ENCODE assay signal across 10 cellular contexts in genomic region chr7:3042301-3042700, GRCh38. TPM values are rescaled to one million over a fixed set of nuclear protein-coding genes. Genes with fewer than 3 reads are reported as not detected.
DNase-seq lines count a peak whose midpoint lies in the region; ATAC-seq, FAIRE-seq and TF ChIP-seq lines count a peak whose summit lies in the region.
"Had no signal": no experiment of that assay in that cellular context is flagged by ENCODE, and none has a peak within 500 bp of the region (broad histone marks: within the 10 kb centered on the region; RNA-seq: fewer than 3 reads in every experiment).

No MANE protein-coding gene starts in this region.

- FAIRE-seq in astrocyte (lab: Jason Lieb, UNC) = no peak

- H3K4me3 Mint-ChIP-seq in IgD-negative memory B cell (peak overlapping the region; percentile 82 to 99 (median 94)), astrocyte (ENCODE audit: unreplicated experiment) (peak overlapping the region; percentile 62), natural killer cell (peak overlapping the region; percentile 92)

- H3K27me3 Mint-ChIP-seq in IgD-negative memory B cell (no peaks in the 10 kb centered on the region), astrocyte (ENCODE audit: low read depth, unreplicated experiment) (no peaks in the 10 kb centered on the region), natural killer cell (ENCODE audit: low read depth in 2 of 2) (no peaks in the 10 kb centered on the region)

- peaks cover 6% of the 10 kb centered on the region; the same call in 1 of the 2 replicates for H3K4me1 ChIP-seq in ES-I3 (ENCODE audit: insufficient read depth, low read length)
- no peaks in the 10 kb centered on the region for H3K4me1 ChIP-seq in astrocyte (ENCODE audit: insufficient read depth, low read length)

- TF ChIP-seq CTCF in astrocyte (IDR thresholded peaks at IDR 0.05; ENCODE audit: insufficient read depth, low read depth, low read length) (no peak), natural killer cell (IDR thresholded peaks at IDR 0.05) (no peak)

- H3K4me3 ChIP-seq in astrocyte (ENCODE audit: insufficient read depth, low read depth, low read length) = no peak overlapping the region

- no peak overlapping the region for H3K27ac ChIP-seq in astrocyte (ENCODE audit: low read depth, low read length)

- H4K20me1 ChIP-seq in astrocyte (ENCODE audit: insufficient read depth, low read length) = no peaks in the 10 kb centered on the region

- H3K27me3 ChIP-seq in astrocyte (ENCODE audit: insufficient read depth, low read length) = no peaks in the 10 kb centered on the region

- H3K36me3 ChIP-seq in ES-I3 (ENCODE audit: insufficient read depth, low read length) = no peaks in the 10 kb centered on the region
- H3K36me3 ChIP-seq in astrocyte (ENCODE audit: insufficient read depth, low read length) = no peaks in the 10 kb centered on the region

- intact Hi-C loops in natural killer cell (cut with micrococcal nuclease) = no loop called here

- H3K36me3 Mint-ChIP-seq in IgD-negative memory B cell = peaks cover 3% of the 10 kb centered on the region
- peaks cover 1% of the 10 kb centered on the region for H3K36me3 Mint-ChIP-seq in astrocyte (ENCODE audit: low read depth, unreplicated experiment)
- no peaks in the 10 kb centered on the region for H3K36me3 Mint-ChIP-seq in natural killer cell

- no peaks in the 10 kb centered on the region for H3K79me2 ChIP-seq in astrocyte (ENCODE audit: insufficient read depth, low read length)

- ATAC-seq in natural killer cell (no peak), HG03565 (IDR thresholded peaks at IDR 0.05; ENCODE audit: unreplicated experiment) (no peak), GM21717 (IDR thresholded peaks at IDR 0.05; ENCODE audit: unreplicated experiment) (no peak)

- H3K4me1 Mint-ChIP-seq in IgD-negative memory B cell = peaks cover 34 to 44% (median 36%) of the 10 kb centered on the region in 3 donors
- no peaks in the 10 kb centered on the region for H3K4me1 Mint-ChIP-seq in astrocyte (ENCODE audit: low read depth, unreplicated experiment)
- peaks cover 52 to 59% of the 10 kb centered on the region in 2 donors for H3K4me1 Mint-ChIP-seq in natural killer cell

- H3K9me3 Mint-ChIP-seq in IgD-negative memory B cell = no peaks in the 10 kb centered on the region
- no peaks in the 10 kb centered on the region for H3K9me3 Mint-ChIP-seq in astrocyte (ENCODE audit: unreplicated experiment)
- no peaks in the 10 kb centered on the region for H3K9me3 Mint-ChIP-seq in natural killer cell

- H3K9me3 ChIP-seq in ES-I3 (ENCODE audit: control insufficient read depth, insufficient read depth, low read length) (no peaks in the 10 kb centered on the region), astrocyte (ENCODE audit: insufficient read depth, low read depth, low read length) (no peaks in the 10 kb centered on the region)

- no peak overlapping the region for H2AFZ ChIP-seq in astrocyte (ENCODE audit: low read depth, low read length)

- no peak overlapping the region for H3K4me2 ChIP-seq in astrocyte (ENCODE audit: low read length)

- peak overlapping the region; percentile 82 to 97 (median 96) for H3K27ac Mint-ChIP-seq in IgD-negative memory B cell
- no peak overlapping the region for H3K27ac Mint-ChIP-seq in astrocyte (ENCODE audit: unreplicated experiment)
- peak overlapping the region; percentile 89 to 96 for H3K27ac Mint-ChIP-seq in natural killer cell

- H3K9ac ChIP-seq in ES-I3 (ENCODE audit: low read depth, low read length) (peak overlapping the region; percentile 48), astrocyte (ENCODE audit: low read length) (no peak overlapping the region)

- no peak for DNase-seq in astrocyte (ENCODE audit: low read depth)
- DNase-seq in natural killer cell = no peak
- DNase-seq in 8988T = no peak
- DNase-seq: hippocampal formation, retina, substantia nigra had no signal

RNA-seq across cellular contexts. Expression of gene CARD11, which starts 1.4 kb away (rescaled TPM):
- 52.4 TPM for polyA plus RNA-seq in IgD-negative memory B cell
- total RNA-seq in astrocyte = 6.6 and 9.5 TPM in 2 replicates
- 100 to 1,000 TPM; 196 to 233 (median 199) TPM for total RNA-seq in natural killer cell

Comparison
In these comparisons a context has a peak if more than half of its experiments do, and no peak if none do; other contexts are left out.
1. RNA of gene CARD11, which starts 1.4 kb away (total RNA-seq): 196 to 233 TPM in natural killer cell; 6.6 to 9.5 TPM in astrocyte; every median in the first group is over 10 times any median in the second.
2. Peak in every context shown above with its lines, with median percentiles within 50 percentile points of each other: H3K4me3 Mint-ChIP-seq.